15 cellular contexts compared by ENCODE assay signal in genomic region chr7:103106336-103107070, GRCh38. TPM values are rescaled to one million over a fixed set of nuclear protein-coding genes. Genes with fewer than 3 reads are reported as not detected.
DNase-seq lines count a peak whose midpoint lies in the region; ATAC-seq and TF ChIP-seq lines count a peak whose summit lies in the region.
"Had no signal": no experiment of that assay in that cellular context is flagged by ENCODE, and none has a peak within 500 bp of the region (broad histone marks: within the 10 kb centered on the region; RNA-seq: fewer than 3 reads in every experiment).

No MANE protein-coding gene starts in this region.

- POLR2A ChIA-PET in PC-3 (lab: Charles Lee; ENCODE audit: unreplicated experiment), result no interaction called here

- no TSS peak for BruUV-seq in PC-3 (replicated peaks; lab: Mats Ljungman, UMichigan)

- H3K9me3 Mint-ChIP-seq in endodermal cell, result no peaks in the 10 kb centered on the region
- no peaks in the 10 kb centered on the region for H3K9me3 Mint-ChIP-seq in type B pancreatic cell

- ATAC-seq in right lobe of liver (peak in 2 of 4 donors; percentile 34 to 63), PC-3 (no peak), HG03159 (IDR thresholded peaks at IDR 0.05; ENCODE audit: unreplicated experiment) (no peak)

- peaks cover 43% of the 10 kb centered on the region for H3K36me3 Mint-ChIP-seq in endodermal cell (ENCODE audit: low read depth)
- H3K36me3 Mint-ChIP-seq in type B pancreatic cell, result peaks cover 42% of the 10 kb centered on the region

- TF ChIP-seq CTCF in cardiac muscle cell (IDR thresholded peaks at IDR 0.05; ENCODE audit: low read depth, low read length), result no peak
- no peak for TF ChIP-seq CTCF in left ventricle myocardium inferior (IDR thresholded peaks at IDR 0.05; ENCODE audit: borderline replicate concordance)
- no peak for TF ChIP-seq CTCF in endodermal cell (conservative IDR thresholded peaks at IDR 0.05)
- no peak for TF ChIP-seq CTCF in right lobe of liver (IDR thresholded peaks at IDR 0.05)
- TF ChIP-seq CTCF in type B pancreatic cell (conservative IDR thresholded peaks at IDR 0.05), result no peak
- no peak for TF ChIP-seq CTCF in PC-3 (conservative IDR thresholded peaks at IDR 0.05; ENCODE audit: low read depth, low read length)

- H3K79me2 ChIP-seq in Karpas-422 (ENCODE audit: low read length) (no peaks in the 10 kb centered on the region; the same call in 1 of the 2 replicates), PC-3 (ENCODE audit: low read length) (no peaks in the 10 kb centered on the region)

- H3F3A ChIP-seq in PC-3 (ENCODE audit: low read length, unreplicated experiment), result no peaks in the 10 kb centered on the region

- H2AFZ ChIP-seq in Karpas-422 (ENCODE audit: low read length) (no peak overlapping the region), PC-3 (ENCODE audit: low read length) (no peak overlapping the region)

- H3K4me1 ChIP-seq in cardiac muscle cell (ENCODE audit: low read depth), result peaks cover 22% of the 10 kb centered on the region
- no peaks in the 10 kb centered on the region for H3K4me1 ChIP-seq in left ventricle myocardium inferior
- H3K4me1 ChIP-seq in endodermal cell (ENCODE audit: control insufficient read depth, insufficient read depth, low read length), result peaks cover 6% of the 10 kb centered on the region
- peaks cover 0 to 11% (median 0%) of the 10 kb centered on the region in 4 donors for H3K4me1 ChIP-seq in right lobe of liver
- no peaks in the 10 kb centered on the region for H3K4me1 ChIP-seq in Karpas-422 (ENCODE audit: low read length)
- H3K4me1 ChIP-seq in PC-3 (ENCODE audit: insufficient read depth, low read length), result no peaks in the 10 kb centered on the region

- H3K4me2 ChIP-seq in Karpas-422 (ENCODE audit: low read depth, low read length, poor library complexity, severe bottlenecking), result no peak overlapping the region
- no peak overlapping the region for H3K4me2 ChIP-seq in PC-3 (ENCODE audit: low read length)

- H3K27ac ChIP-seq in cardiac muscle cell (peak overlapping the region; percentile 90), left ventricle myocardium inferior (replicated peaks) (no peak overlapping the region), endodermal cell (ENCODE audit: low read depth, low read length) (peak overlapping the region; percentile 61), right lobe of liver (no peak overlapping the region), Karpas-422 (ENCODE audit: low read length) (no peak overlapping the region), PC-3 (ENCODE audit: low read length) (no peak overlapping the region)
- H3K27ac ChIP-seq: coronary artery had no signal

- H3K4me1 Mint-ChIP-seq in endodermal cell (peaks cover 18% of the 10 kb centered on the region), type B pancreatic cell (ENCODE audit: unreplicated experiment) (peaks cover 20% of the 10 kb centered on the region)

- no peak for TF ChIP-seq POLR2A in right lobe of liver (IDR thresholded peaks at IDR 0.05)

- H3K27me3 ChIP-seq in cardiac muscle cell (no peaks in the 10 kb centered on the region), left ventricle myocardium inferior (ENCODE audit: low read depth) (no peaks in the 10 kb centered on the region), endodermal cell (ENCODE audit: control insufficient read depth, insufficient read depth, low read length, poor library complexity, severe bottlenecking) (no peaks in the 10 kb centered on the region), right lobe of liver (no peaks in the 10 kb centered on the region), Karpas-422 (ENCODE audit: low read length) (no peaks in the 10 kb centered on the region), PC-3 (ENCODE audit: low read length) (no peaks in the 10 kb centered on the region)
- H3K27me3 ChIP-seq: tibial nerve had no signal

- H3K9me3 ChIP-seq in cardiac muscle cell (ENCODE audit: low read depth), result no peaks in the 10 kb centered on the region
- H3K9me3 ChIP-seq in left ventricle myocardium inferior (replicated peaks), result peaks cover 5% of the 10 kb centered on the region
- H3K9me3 ChIP-seq in endodermal cell (ENCODE audit: control insufficient read depth, low read length), result no peaks in the 10 kb centered on the region
- no peaks in the 10 kb centered on the region for H3K9me3 ChIP-seq in right lobe of liver
- no peaks in the 10 kb centered on the region for H3K9me3 ChIP-seq in Karpas-422 (ENCODE audit: low read length)
- no peaks in the 10 kb centered on the region for H3K9me3 ChIP-seq in PC-3 (ENCODE audit: low read length)
- H3K9me3 ChIP-seq: tibial nerve had no signal

- H3K9me2 ChIP-seq in Karpas-422 (replicated peaks; ENCODE audit: insufficient read depth, low read length), result no peaks in the 10 kb centered on the region
- no peaks in the 10 kb centered on the region for H3K9me2 ChIP-seq in PC-3 (replicated peaks; ENCODE audit: low read length)

- peak; percentile 7 to 79 for DNase-seq in cardiac muscle cell (ENCODE audit: low read depth in 1 of 2, low spot score in 1 of 2)
- no peak for DNase-seq in left ventricle myocardium inferior
- DNase-seq in endodermal cell, result peak; percentile 86
- peak in 2 of 3 donors; percentile 27 to 67 for DNase-seq in right lobe of liver
- peak; percentile 72 for DNase-seq in type B pancreatic cell (ENCODE audit: extremely low spot score, unreplicated experiment)
- no peak for DNase-seq in Karpas-422
- no peak for DNase-seq in PC-3
- DNase-seq: activated gamma-delta T cell, anterior cingulate cortex, DMS79 treated with DMSO at 0.1 percent for 48 hours, Right ventricle myocardium superior had no signal

- no peaks in the 10 kb centered on the region for H4K20me1 ChIP-seq in Karpas-422 (ENCODE audit: insufficient read depth, low read depth, low read length)
- H4K20me1 ChIP-seq in PC-3 (ENCODE audit: low read length), result no peaks in the 10 kb centered on the region

- H3K27me3 Mint-ChIP-seq in endodermal cell (ENCODE audit: insufficient read depth) (no peaks in the 10 kb centered on the region), type B pancreatic cell (no peaks in the 10 kb centered on the region)

- intact Hi-C loops in left ventricle myocardium inferior (cut with micrococcal nuclease) (no loop called here), right lobe of liver (cut with DNase I) (no loop called here), PC-3 (cut with micrococcal nuclease) (no loop called here)

- CTCF ChIA-PET in PC-3 (lab: Charles Lee), result no interaction called here

- H3K4me3 ChIP-seq in cardiac muscle cell (no peak overlapping the region), left ventricle myocardium inferior (no peak overlapping the region), endodermal cell (ENCODE audit: low read length) (no peak overlapping the region), right lobe of liver (no peak overlapping the region), Karpas-422 (ENCODE audit: low read length) (no peak overlapping the region), PC-3 (ENCODE audit: low read length) (no peak overlapping the region)
- H3K4me3 ChIP-seq: coronary artery, tibial nerve had no signal

- peaks cover 7% of the 10 kb centered on the region for H3K36me3 ChIP-seq in cardiac muscle cell
- H3K36me3 ChIP-seq in left ventricle myocardium inferior, result peaks cover 38% of the 10 kb centered on the region
- peaks cover 14% of the 10 kb centered on the region for H3K36me3 ChIP-seq in endodermal cell (ENCODE audit: control insufficient read depth, insufficient read depth, low read length)
- peaks cover 0 to 17% (median 6%) of the 10 kb centered on the region in 4 donors for H3K36me3 ChIP-seq in right lobe of liver
- peaks cover 7% of the 10 kb centered on the region; the same call in 1 of the 2 replicates for H3K36me3 ChIP-seq in Karpas-422 (ENCODE audit: insufficient read depth, low read length)
- H3K36me3 ChIP-seq in PC-3 (ENCODE audit: low read depth, low read length), result peaks cover 8% of the 10 kb centered on the region

- H3K9ac ChIP-seq in endodermal cell (ENCODE audit: extremely low read depth, low read length, poor library complexity, severe bottlenecking) (no peak overlapping the region), Karpas-422 (ENCODE audit: low read length) (no peak overlapping the region), PC-3 (ENCODE audit: low read length) (no peak overlapping the region)

- peak overlapping the region; percentile 11 for H3K4me3 Mint-ChIP-seq in endodermal cell
- H3K4me3 Mint-ChIP-seq in type B pancreatic cell, result peak overlapping the region; percentile 35

- peak overlapping the region; percentile 67 for H3K27ac Mint-ChIP-seq in endodermal cell
- H3K27ac Mint-ChIP-seq in type B pancreatic cell, result peak overlapping the region; percentile 40

- WGBS in endodermal cell (ENCODE audit: insufficient coverage in 1 of 2, insufficient read length in 1 of 2), 2 experiments, result 51 to 58% methylated on average over 9 to 13 of the region's 13 CpGs
- WGBS in right lobe of liver (ENCODE audit: insufficient coverage, low coverage, low lambda C conversion rate, missing lambda C conversion rate), result 60% methylated on average over 1 of the region's 13 CpGs

RNA-seq across cellular contexts. Expression of gene ARMC10, which starts 31.6 kb away (rescaled TPM):
- total RNA-seq in cardiac muscle cell, result 29.7 and 33.9 TPM in 2 replicates
- 38.4 and 57.6 TPM in 2 replicates for polyA plus RNA-seq in cardiac muscle cell
- 22.6 TPM for total RNA-seq in left ventricle myocardium inferior
- total RNA-seq in endodermal cell, result 10 to 100 TPM; 46.3 to 48.9 TPM
- polyA plus RNA-seq in endodermal cell (2013, experiment 1 of 2), result 43.8 TPM
- polyA plus RNA-seq in endodermal cell (2013, experiment 2 of 2), result 41.4 TPM
- 10 to 100 TPM; 18.4 to 33.4 (median 22.8) TPM for total RNA-seq in right lobe of liver
- 30.0 and 36.5 TPM in 2 replicates for total RNA-seq in type B pancreatic cell (ENCODE audit: low replicate concordance)
- 31.5 and 65.6 TPM in 2 replicates for total RNA-seq in Karpas-422 (2014; rRNA removed; shearing (Covaris generic); ENCODE audit: low replicate concordance)
- 21.7 and 23.3 TPM in 2 replicates for total RNA-seq in PC-3 (2014; rRNA removed)

RNA-seq across cellular contexts. Expression of gene FBXL13, which starts 31.9 kb away (rescaled TPM):
- total RNA-seq in cardiac muscle cell (1.8 and 2.2 TPM in 2 replicates), left ventricle myocardium inferior (0.36 TPM), endodermal cell (1 to 10 TPM; 2.1 to 2.7 TPM), right lobe of liver (under 1 TPM in 4 of 6 experiments, not detected in 2; 0.12 to 0.31 (median 0.20) TPM), type B pancreatic cell (ENCODE audit: low replicate concordance) (1.1 and 4.0 TPM in 2 replicates), PC-3 (2014; rRNA removed) (1.1 TPM in 1 of 2 replicates, not detected in the other)
- 2.1 and 3.4 TPM in 2 replicates for polyA plus RNA-seq in cardiac muscle cell
- 1.5 TPM for polyA plus RNA-seq in endodermal cell (2013, experiment 1 of 2)
- polyA plus RNA-seq in endodermal cell (2013, experiment 2 of 2), result 1.4 TPM
- 4.2 and 5.0 TPM in 2 replicates for total RNA-seq in Karpas-422 (2014; rRNA removed; shearing (Covaris generic); ENCODE audit: low replicate concordance)
- total RNA-seq: T-helper 2 cell treated with Interferon-gamma antibody and Interleukin-4, amounts not matched to agents 100 ng/mL and 5 ng/mL, for 36 hours had no signal

RNA-seq across cellular contexts. Expression of gene NAPEPLD, which starts 42.4 kb away (rescaled TPM):
- 7.0 and 9.2 TPM in 2 replicates for total RNA-seq in cardiac muscle cell
- polyA plus RNA-seq in cardiac muscle cell, result 15.7 and 20.4 TPM in 2 replicates
- 11.7 TPM for total RNA-seq in left ventricle myocardium inferior
- 10 to 100 TPM; 13.2 to 14.1 TPM for total RNA-seq in endodermal cell
- polyA plus RNA-seq in endodermal cell (2013, experiment 1 of 2), result 9.9 TPM
- polyA plus RNA-seq in endodermal cell (2013, experiment 2 of 2), result 8.5 TPM
- 10 to 100 TPM in 2 of 6 experiments, 1 to 10 TPM in 4; 5.8 to 24.6 (median 8.1) TPM for total RNA-seq in right lobe of liver
- 17.0 and 27.1 TPM in 2 replicates for total RNA-seq in type B pancreatic cell (ENCODE audit: low replicate concordance)
- 12.9 and 24.8 TPM in 2 replicates for total RNA-seq in Karpas-422 (2014; rRNA removed; shearing (Covaris generic); ENCODE audit: low replicate concordance)
- total RNA-seq in PC-3 (2014; rRNA removed), result 2.5 and 3.9 TPM in 2 replicates

Comparison
In these comparisons a context has a peak if more than half of its experiments do, and no peak if none do; other contexts are left out.
1. DNase-seq: peak in cardiac muscle cell (2 of 2), endodermal cell (single experiment), right lobe of liver (2 of 3) and type B pancreatic cell (single experiment); none in left ventricle myocardium inferior (single experiment), Karpas-422 (single experiment) and PC-3 (single experiment).
2. H3K27ac ChIP-seq: peak in cardiac muscle cell (single experiment) and endodermal cell (single experiment); none in left ventricle myocardium inferior (single experiment), right lobe of liver (0 of 3), Karpas-422 (single experiment) and PC-3 (single experiment).